Comparison of ENCODE assay signal across 24 cellular contexts in the genomic region with DNA sequence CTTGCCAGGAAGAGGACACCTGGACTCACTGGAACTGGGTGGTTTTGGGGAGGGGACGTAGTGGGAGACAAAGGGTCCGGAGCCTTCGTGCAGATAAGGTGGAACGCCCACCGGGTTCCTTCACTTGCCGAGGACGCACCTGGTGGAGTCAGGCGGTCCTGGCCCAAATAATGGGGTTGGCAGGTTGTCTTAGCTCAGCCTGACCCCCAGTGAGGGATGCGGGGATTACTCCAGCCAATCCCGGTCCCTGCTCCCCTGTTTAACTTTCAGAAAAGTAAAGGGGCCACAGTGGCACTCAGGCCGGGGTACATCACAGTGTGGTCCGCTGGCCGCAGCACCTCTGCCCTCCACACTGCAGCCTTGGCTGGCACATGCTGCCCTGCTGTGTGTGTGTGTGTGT. TPM values are rescaled to one million over a fixed set of nuclear protein-coding genes. Genes with fewer than 3 reads are reported as not detected.
DNase-seq lines count a peak whose midpoint lies in the region; ATAC-seq and TF ChIP-seq lines count a peak whose summit lies in the region.
"Had no signal": no experiment of that assay in that cellular context is flagged by ENCODE, and none has a peak within 500 bp of the region (broad histone marks: within the 10 kb centered on the region; RNA-seq: fewer than 3 reads in every experiment).

No MANE protein-coding gene starts in this region.

- no peaks in the 10 kb centered on the region for H3F3A ChIP-seq in OCI-LY1 (ENCODE audit: insufficient read depth, low read length)

- H3K27me3 ChIP-seq in right atrium auricular region: no peaks in the 10 kb centered on the region
- no peaks in the 10 kb centered on the region for H3K27me3 ChIP-seq in OCI-LY1 (ENCODE audit: insufficient read depth, low read length)
- no peaks in the 10 kb centered on the region for H3K27me3 ChIP-seq in osteoblast (ENCODE audit: insufficient read depth, low read length)
- H3K27me3 ChIP-seq: BLaER1 had no signal

- DNase-seq in right atrium auricular region (ENCODE audit: low spot score): no peak
- DNase-seq in left cardiac atrium: no peak
- DNase-seq in iPS-NIHi11 (ENCODE audit: low spot score): peak; percentile 10
- peak; percentile 34 for DNase-seq in osteoblast (ENCODE audit: insufficient read length, low spot score, missing footprints)
- DNase-seq in NCI-H446 (lab: John Stamatoyannopoulos, UW): no peak
- no peak for DNase-seq in NCI-H2227 treated with DMSO at 0.1 percent for 48 hours (lab: John Stamatoyannopoulos, UW)
- no peak for DNase-seq in dedifferentiated amniotic fluid mesenchymal stem cell (ENCODE audit: extremely low spot score)
- DNase-seq: CD4-positive, CD25-positive, alpha-beta regulatory T cell; DMS53; GOT3; Kasumi-1; MV-4-11; NCI-H1105; NCI-H1436 treated with DMSO at 0.1 percent for 48 hours; NCI-H1930; NCI-H2107; NCI-H446 treated with DMSO at 0.1 percent for 48 hours; NCI-H526; NCI-H82; NK-92 treated with Interleukin-12 subunit alpha and Interleukin-12 subunit beta, amount 100 ng/mL, for 24 hours; SK-N-SH had no signal

- H3K27ac ChIP-seq in right atrium auricular region: peak overlapping the region; percentile 89 to 98
- peak overlapping the region; percentile 35 for H3K27ac ChIP-seq in OCI-LY1 (ENCODE audit: low read depth, low read length, poor library complexity, severe bottlenecking)
- H3K27ac ChIP-seq in osteoblast (ENCODE audit: low read depth, low read length): no peak overlapping the region
- H3K27ac ChIP-seq: BLaER1 had no signal

- H3K9me3 ChIP-seq in right atrium auricular region: no peaks in the 10 kb centered on the region
- H3K9me3 ChIP-seq in OCI-LY1 (ENCODE audit: low read length): no peaks in the 10 kb centered on the region
- no peaks in the 10 kb centered on the region for H3K9me3 ChIP-seq in osteoblast (ENCODE audit: low read depth, low read length)
- H3K9me3 ChIP-seq: BLaER1, SK-N-SH had no signal

- H3K36me3 ChIP-seq in right atrium auricular region (no peaks in the 10 kb centered on the region), OCI-LY1 (ENCODE audit: insufficient read depth, low read length) (no peaks in the 10 kb centered on the region), osteoblast (ENCODE audit: insufficient read depth, low read length) (no peaks in the 10 kb centered on the region)
- H3K36me3 ChIP-seq: BLaER1 had no signal

- intact Hi-C loops in left cardiac atrium (cut with DNase I): no loop called here

- no peak overlapping the region; the same call in 1 of the 2 replicates for H3K4me2 ChIP-seq in OCI-LY1 (ENCODE audit: low read length)
- no peak overlapping the region for H3K4me2 ChIP-seq in osteoblast (ENCODE audit: insufficient read depth, low read length)
- H3K4me2 ChIP-seq: BLaER1, SK-N-SH had no signal

- H3K4me1 ChIP-seq in right atrium auricular region (peaks cover 0 to 65% of the 10 kb centered on the region in 2 donors), OCI-LY1 (ENCODE audit: insufficient read depth, low read length, severe bottlenecking) (peaks cover 33% of the 10 kb centered on the region), osteoblast (ENCODE audit: insufficient read depth, low read length) (peaks cover 13% of the 10 kb centered on the region)

- H3K9me2 ChIP-seq in OCI-LY1 (ENCODE audit: low read depth, low read length): no peaks in the 10 kb centered on the region
- H3K9me2 ChIP-seq: SK-N-SH had no signal

- no peak for TF ChIP-seq CTCF in right atrium auricular region (IDR thresholded peaks at IDR 0.05)
- TF ChIP-seq CTCF in OCI-LY1 (IDR thresholded peaks at IDR 0.05; ENCODE audit: low read length): no peak
- TF ChIP-seq CTCF in osteoblast (IDR thresholded peaks at IDR 0.05; ENCODE audit: extremely low read depth, low read depth, low read length): no peak

- no peaks in the 10 kb centered on the region for H3K79me2 ChIP-seq in OCI-LY1 (ENCODE audit: insufficient read depth, low read length)
- H3K79me2 ChIP-seq in osteoblast (ENCODE audit: insufficient read depth, low read length): peaks cover 39% of the 10 kb centered on the region

- no peak overlapping the region for H3K4me3 ChIP-seq in right atrium auricular region
- no peak overlapping the region for H3K4me3 ChIP-seq in OCI-LY1 (ENCODE audit: low read depth, low read length, poor library complexity, severe bottlenecking)
- H3K4me3 ChIP-seq in osteoblast (ENCODE audit: insufficient read depth, low read length): no peak overlapping the region
- H3K4me3 ChIP-seq: BLaER1, K562 had no signal

- no peak overlapping the region for H3K9ac ChIP-seq in OCI-LY1 (ENCODE audit: low read length)
- H3K9ac ChIP-seq: BLaER1, SK-N-SH had no signal

- H4K20me1 ChIP-seq in OCI-LY1 (ENCODE audit: insufficient read depth, low read length): no peaks in the 10 kb centered on the region
- H4K20me1 ChIP-seq in osteoblast (ENCODE audit: insufficient read depth, low read length): no peaks in the 10 kb centered on the region
- H4K20me1 ChIP-seq: BLaER1 had no signal

- no peak overlapping the region for H2AFZ ChIP-seq in OCI-LY1 (ENCODE audit: low read length)
- no peak overlapping the region for H2AFZ ChIP-seq in osteoblast (ENCODE audit: low read length)

- ATAC-seq in left cardiac atrium: no peak
- ATAC-seq: K562 had no signal

RNA-seq across cellular contexts. Expression of a gene that starts 18.0 kb away (rescaled TPM):
- total RNA-seq in right atrium auricular region (10 to 100 TPM; 40.8 to 78.6 TPM), left cardiac atrium (100 to 1,000 TPM in 1 of 2 donors, 10 to 100 TPM in 1; 56.0 to 108 TPM), osteoblast (19.9 and 24.2 TPM in 2 replicates)
- total RNA-seq: CD4-positive, CD25-positive, alpha-beta regulatory T cell had no signal

RNA-seq across cellular contexts. Expression of a gene that starts 53.5 kb away (rescaled TPM):
- total RNA-seq in right atrium auricular region (100 to 1,000 TPM; 265 to 288 TPM), left cardiac atrium (100 to 1,000 TPM; 295 to 306 TPM), osteoblast (84.3 and 86.9 TPM in 2 replicates)

Comparison
In these comparisons a context has a peak if more than half of its experiments do, and no peak if none do; other contexts are left out.
1. DNase-seq: peak in iPS-NIHi11 (single experiment) and osteoblast (single experiment); none in right atrium auricular region (single experiment), left cardiac atrium (single experiment), NCI-H446 (0 of 2), NCI-H2227 treated with DMSO at 0.1 percent for 48 hours (single experiment) and dedifferentiated amniotic fluid mesenchymal stem cell (single experiment).